In the genomic region with DNA sequence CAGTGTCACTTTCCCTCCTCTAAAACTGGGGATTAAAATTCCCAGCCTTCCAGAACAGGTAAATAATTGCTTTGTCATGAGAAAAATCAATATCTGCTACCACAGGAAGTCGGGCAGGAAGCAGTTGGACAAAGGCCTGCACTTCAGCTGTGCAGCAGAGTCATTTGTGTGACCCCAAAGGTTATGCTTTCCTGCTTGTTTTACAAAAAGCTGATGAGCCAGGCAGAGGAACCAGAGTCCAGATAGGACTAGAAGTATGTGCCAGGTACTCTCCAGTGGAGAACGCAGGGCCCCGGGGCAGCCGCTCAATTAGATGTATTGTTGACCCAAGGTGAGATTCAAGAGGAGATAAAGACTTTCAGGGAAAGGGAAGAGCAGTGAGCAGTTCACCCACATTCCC, we compare ENCODE assay signal across 1 cellular context.
A peak's percentile ranks its signal among the peaks of the same experiment; 100 is the strongest.
TF ChIP-seq lines count a peak whose summit lies in the region.

No MANE protein-coding gene starts in this region.

TF ChIP-seq in HepG2, 621 proteins besides CTCF, POLR2A, EP300 and RAD21 (continued from another document and continues in another):
- peak; percentile 90 for TF ChIP-seq PAXIP1 (CRISPR knock-in tag; conservative IDR thresholded peaks at IDR 0.05)
- TF ChIP-seq HCFC1 (IDR thresholded peaks at IDR 0.05; ENCODE audit: low read depth, low read length): no peak
- TF ChIP-seq RFXAP (CRISPR knock-in tag; IDR thresholded peaks at IDR 0.05; ENCODE audit: borderline replicate concordance): 0 out of 2 replicates have a peak, but pooled peaks have one; percentile 77
- TF ChIP-seq IKZF1 (IDR thresholded peaks at IDR 0.05): no peak
- TF ChIP-seq ELF1 (CRISPR knock-in tag; IDR thresholded peaks at IDR 0.05): peak; percentile 69
- TF ChIP-seq SIN3B (IDR thresholded peaks at IDR 0.05; ENCODE audit: low read length): no peak
- peak; percentile 91 for TF ChIP-seq RXRB (CRISPR knock-in tag; IDR thresholded peaks at IDR 0.05; ENCODE audit: borderline replicate concordance)
- no peak for TF ChIP-seq ZFP36L2 (CRISPR knock-in tag; IDR thresholded peaks at IDR 0.05)
- TF ChIP-seq TBL1XR1 (IDR thresholded peaks at IDR 0.05; ENCODE audit: borderline replicate concordance, low read length, partially characterized antibody): no peak
- no peak for TF ChIP-seq RFX3 (CRISPR knock-in tag; IDR thresholded peaks at IDR 0.05)
- TF ChIP-seq TP53 (CRISPR knock-in tag; conservative IDR thresholded peaks at IDR 0.05): 0 out of 2 replicates have a peak, but pooled peaks have one; percentile 15
- TF ChIP-seq ZNF549 (CRISPR knock-in tag; IDR thresholded peaks at IDR 0.05): no peak
- TF ChIP-seq MIER2 (CRISPR knock-in tag; IDR thresholded peaks at IDR 0.05): peak; percentile 77
- TF ChIP-seq MYNN (CRISPR knock-in tag; IDR thresholded peaks at IDR 0.05; ENCODE audit: low read depth): no peak
- TF ChIP-seq ATAD3A (CRISPR knock-in tag; IDR thresholded peaks at IDR 0.05): no peak
- peak; percentile 93 for TF ChIP-seq NFE2L2 (IDR thresholded peaks at IDR 0.05; ENCODE audit: low read length)
- no peak for TF ChIP-seq TFDP1 (CRISPR knock-in tag; IDR thresholded peaks at IDR 0.05; ENCODE audit: borderline replicate concordance)
- no peak for TF ChIP-seq ZNF431 (CRISPR knock-in tag; IDR thresholded peaks at IDR 0.05; ENCODE audit: borderline replicate concordance, low read depth)
- no peak for TF ChIP-seq U2AF2 (IDR thresholded peaks at IDR 0.05; ENCODE audit: low read depth, low read length)
- no peak for TF ChIP-seq TFDP2 (CRISPR knock-in tag; IDR thresholded peaks at IDR 0.05)
- no peak; the same call in 1 of the 2 replicates for TF ChIP-seq ZBTB37 (CRISPR knock-in tag; IDR thresholded peaks at IDR 0.05)
- TF ChIP-seq ZNF724P (CRISPR knock-in tag; IDR thresholded peaks at IDR 0.05; ENCODE audit: borderline replicate concordance): no peak
- TF ChIP-seq, protein P1, sequence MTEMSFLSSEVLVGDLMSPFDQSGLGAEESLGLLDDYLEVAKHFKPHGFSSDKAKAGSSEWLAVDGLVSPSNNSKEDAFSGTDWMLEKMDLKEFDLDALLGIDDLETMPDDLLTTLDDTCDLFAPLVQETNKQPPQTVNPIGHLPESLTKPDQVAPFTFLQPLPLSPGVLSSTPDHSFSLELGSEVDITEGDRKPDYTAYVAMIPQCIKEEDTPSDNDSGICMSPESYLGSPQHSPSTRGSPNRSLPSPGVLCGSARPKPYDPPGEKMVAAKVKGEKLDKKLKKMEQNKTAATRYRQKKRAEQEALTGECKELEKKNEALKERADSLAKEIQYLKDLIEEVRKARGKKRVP (CRISPR knock-in tag; IDR thresholded peaks at IDR 0.05): peak in 1 of 2 experiments; percentile 29; a peak in 1 of 4 replicates
- TF ChIP-seq IRF1 (CRISPR knock-in tag; IDR thresholded peaks at IDR 0.05; ENCODE audit: low read depth): no peak
- no peak for TF ChIP-seq NFYB (CRISPR knock-in tag; IDR thresholded peaks at IDR 0.05)
- TF ChIP-seq ZNF891 (CRISPR knock-in tag; IDR thresholded peaks at IDR 0.05): no peak
- TF ChIP-seq SMAD3 (CRISPR knock-in tag; IDR thresholded peaks at IDR 0.05): no peak
- TF ChIP-seq ZNF567 (CRISPR knock-in tag; IDR thresholded peaks at IDR 0.05; ENCODE audit: borderline replicate concordance): no peak
- TF ChIP-seq, protein P2, sequence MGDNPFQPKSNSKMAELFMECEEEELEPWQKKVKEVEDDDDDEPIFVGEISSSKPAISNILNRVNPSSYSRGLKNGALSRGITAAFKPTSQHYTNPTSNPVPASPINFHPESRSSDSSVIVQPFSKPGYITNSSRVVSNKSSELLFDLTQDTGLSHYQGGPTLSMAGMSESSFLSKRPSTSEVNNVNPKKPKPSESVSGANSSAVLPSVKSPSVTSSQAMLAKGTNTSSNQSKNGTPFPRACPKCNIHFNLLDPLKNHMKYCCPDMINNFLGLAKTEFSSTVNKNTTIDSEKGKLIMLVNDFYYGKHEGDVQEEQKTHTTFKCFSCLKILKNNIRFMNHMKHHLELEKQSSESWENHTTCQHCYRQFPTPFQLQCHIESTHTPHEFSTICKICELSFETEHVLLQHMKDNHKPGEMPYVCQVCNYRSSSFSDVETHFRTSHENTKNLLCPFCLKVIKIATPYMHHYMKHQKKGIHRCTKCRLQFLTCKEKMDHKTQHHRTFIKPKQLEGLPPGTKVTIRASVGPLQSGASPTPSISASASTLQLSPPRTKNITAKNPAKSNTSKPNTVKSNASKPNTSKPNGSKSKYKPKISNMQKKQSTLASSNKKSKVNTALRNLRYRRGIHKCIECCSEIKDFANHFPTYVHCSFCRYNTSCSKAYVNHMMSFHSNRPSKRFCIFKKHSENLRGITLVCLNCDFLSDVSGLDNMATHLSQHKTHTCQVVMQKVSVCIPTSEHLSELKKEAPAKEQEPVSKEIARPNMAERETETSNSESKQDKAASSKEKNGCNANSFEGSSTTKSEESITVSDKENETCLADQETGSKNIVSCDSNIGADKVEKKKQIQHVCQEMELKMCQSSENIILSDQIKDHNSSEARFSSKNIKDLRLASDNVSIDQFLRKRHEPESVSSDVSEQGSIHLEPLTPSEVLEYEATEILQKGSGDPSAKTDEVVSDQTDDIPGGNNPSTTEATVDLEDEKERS (CRISPR knock-in tag; IDR thresholded peaks at IDR 0.05): peak; percentile 79; the same call in 1 of the 2 replicates
- peak; percentile 45; the same call in 1 of the 2 replicates for TF ChIP-seq ZSCAN12 (CRISPR knock-in tag; IDR thresholded peaks at IDR 0.05)
- TF ChIP-seq, protein P3, sequence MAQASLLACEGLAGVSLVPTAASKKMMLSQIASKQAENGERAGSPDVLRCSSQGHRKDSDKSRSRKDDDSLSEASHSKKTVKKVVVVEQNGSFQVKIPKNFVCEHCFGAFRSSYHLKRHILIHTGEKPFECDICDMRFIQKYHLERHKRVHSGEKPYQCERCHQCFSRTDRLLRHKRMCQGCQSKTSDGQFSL (CRISPR knock-in tag; IDR thresholded peaks at IDR 0.05): no peak
- no peak for TF ChIP-seq SYNCRIP (IDR thresholded peaks at IDR 0.05; ENCODE audit: insufficient read depth, low read depth, low read length)
- TF ChIP-seq, protein P4, sequence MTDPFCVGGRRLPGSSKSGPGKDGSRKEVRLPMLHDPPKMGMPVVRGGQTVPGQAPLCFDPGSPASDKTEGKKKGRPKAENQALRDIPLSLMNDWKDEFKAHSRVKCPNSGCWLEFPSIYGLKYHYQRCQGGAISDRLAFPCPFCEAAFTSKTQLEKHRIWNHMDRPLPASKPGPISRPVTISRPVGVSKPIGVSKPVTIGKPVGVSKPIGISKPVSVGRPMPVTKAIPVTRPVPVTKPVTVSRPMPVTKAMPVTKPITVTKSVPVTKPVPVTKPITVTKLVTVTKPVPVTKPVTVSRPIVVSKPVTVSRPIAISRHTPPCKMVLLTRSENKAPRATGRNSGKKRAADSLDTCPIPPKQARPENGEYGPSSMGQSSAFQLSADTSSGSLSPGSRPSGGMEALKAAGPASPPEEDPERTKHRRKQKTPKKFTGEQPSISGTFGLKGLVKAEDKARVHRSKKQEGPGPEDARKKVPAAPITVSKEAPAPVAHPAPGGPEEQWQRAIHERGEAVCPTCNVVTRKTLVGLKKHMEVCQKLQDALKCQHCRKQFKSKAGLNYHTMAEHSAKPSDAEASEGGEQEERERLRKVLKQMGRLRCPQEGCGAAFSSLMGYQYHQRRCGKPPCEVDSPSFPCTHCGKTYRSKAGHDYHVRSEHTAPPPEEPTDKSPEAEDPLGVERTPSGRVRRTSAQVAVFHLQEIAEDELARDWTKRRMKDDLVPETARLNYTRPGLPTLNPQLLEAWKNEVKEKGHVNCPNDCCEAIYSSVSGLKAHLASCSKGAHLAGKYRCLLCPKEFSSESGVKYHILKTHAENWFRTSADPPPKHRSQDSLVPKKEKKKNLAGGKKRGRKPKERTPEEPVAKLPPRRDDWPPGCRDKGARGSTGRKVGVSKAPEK (CRISPR knock-in tag; IDR thresholded peaks at IDR 0.05; ENCODE audit: borderline replicate concordance): no peak
- no peak for TF ChIP-seq ZNF558 (CRISPR knock-in tag; IDR thresholded peaks at IDR 0.05; ENCODE audit: borderline replicate concordance)
- no peak; the same call in 1 of the 2 replicates for TF ChIP-seq MEIS1 (CRISPR knock-in tag; IDR thresholded peaks at IDR 0.05; ENCODE audit: borderline replicate concordance)
- no peak for TF ChIP-seq TOE1 (CRISPR knock-in tag; IDR thresholded peaks at IDR 0.05)
- no peak for TF ChIP-seq AGO1 (IDR thresholded peaks at IDR 0.05; ENCODE audit: low read depth, low read length, poor library complexity, severe bottlenecking)
- TF ChIP-seq ZSCAN9 (CRISPR knock-in tag; IDR thresholded peaks at IDR 0.05; ENCODE audit: borderline replicate concordance): peak; percentile 40; the same call in 1 of the 2 replicates
- TF ChIP-seq NR2F2 (IDR thresholded peaks at IDR 0.05; ENCODE audit: borderline replicate concordance, low read depth): peak; percentile 97
- TF ChIP-seq ZNF10 (CRISPR knock-in tag; IDR thresholded peaks at IDR 0.05; ENCODE audit: borderline replicate concordance, low read depth): no peak
- TF ChIP-seq HDAC2 (CRISPR knock-in tag; IDR thresholded peaks at IDR 0.05): peak; percentile 82
- TF ChIP-seq SMAD9 (CRISPR knock-in tag; IDR thresholded peaks at IDR 0.05): no peak
- TF ChIP-seq ZFP36 (IDR thresholded peaks at IDR 0.05; ENCODE audit: borderline replicate concordance, low read depth, low read length, partially characterized antibody): no peak
- no peak for TF ChIP-seq MTERF4 (CRISPR knock-in tag; IDR thresholded peaks at IDR 0.05)
- TF ChIP-seq RFXANK (CRISPR knock-in tag; IDR thresholded peaks at IDR 0.05): no peak
- TF ChIP-seq NKX3-1 (CRISPR knock-in tag; IDR thresholded peaks at IDR 0.05): no peak
- peak; percentile 94 for TF ChIP-seq SALL1 (CRISPR knock-in tag; IDR thresholded peaks at IDR 0.05)
- TF ChIP-seq ISL2 (CRISPR knock-in tag; IDR thresholded peaks at IDR 0.05): peak; percentile 93
